8 cellular contexts compared by ENCODE assay signal in genomic region chr12:47757840-47758583, GRCh38. TPM values are rescaled to one million over a fixed set of nuclear protein-coding genes. Genes with fewer than 3 reads are reported as not detected.
DNase-seq lines count a peak whose midpoint lies in the region; ATAC-seq, FAIRE-seq and TF ChIP-seq lines count a peak whose summit lies in the region.

No MANE protein-coding gene starts in this region.

- no peak for TF ChIP-seq POLR2A in H1 (IDR thresholded peaks at IDR 0.05; ENCODE audit: control extremely low read depth in 1 of 2, low read depth in 2 of 2, low read length in 2 of 2)

- 67% methylated on average over 18 of the region's 20 CpGs; no CpG with 5 or more reads in 1 of the 2 experiments for WGBS in H1 (ENCODE audit: extremely low coverage in 1 of 2, insufficient coverage in 1 of 2, insufficient read length in 1 of 2, insufficient replicate concordance in 2 of 2, low coverage in 1 of 2, low lambda C conversion rate in 2 of 2, missing lambda C conversion rate in 1 of 2), 2 experiments

- H3K27me3 ChIP-seq in MM.1S (replicated peaks; ENCODE audit: insufficient read depth, low read length): 0 out of 2 replicates have a peak, but pooled peaks cover 3% of the 10 kb centered on the region
- H3K27me3 ChIP-seq in H1 (replicated peaks in 1 of 4; ENCODE audit: control insufficient read depth in 3 of 4, extremely low read depth in 1 of 4, insufficient read depth in 3 of 4, low read length in 3 of 4): peaks cover 0 to 2% (median 0%) of the 10 kb centered on the region in 4 experiments; a peak in 2 of 7 replicates
- H3K27me3 ChIP-seq in mucosa of stomach (ENCODE audit: control insufficient read depth, insufficient read depth, low read length): no peaks in the 10 kb centered on the region

- in situ Hi-C loops in KBM-7 (cut with MboI; ENCODE audit: low pct_unique_long_range_greater_than_20kb, low sequenced_read_pairs): no loop called here

- H3K23me2 ChIP-seq in H1 (ENCODE audit: low read depth, low read length): peaks cover 8% of the 10 kb centered on the region; the same call in 1 of the 2 replicates

- H2AFZ ChIP-seq in MM.1S (ENCODE audit: low read length): 0 out of 2 replicates have a peak overlapping the region, but pooled peaks have one; percentile 99
- peak overlapping the region; percentile 13; the same call in 1 of the 2 replicates for H2AFZ ChIP-seq in H1 (ENCODE audit: low read length)

- H3K4ac ChIP-seq in H1 (replicated peaks; ENCODE audit: insufficient read length, low read depth, low read length): no peak overlapping the region

- peak overlapping the region; percentile 33 for H2BK120ac ChIP-seq in H1 (replicated peaks; ENCODE audit: low read depth, low read length)

- H4K5ac ChIP-seq in H1 (ENCODE audit: insufficient read length, low read depth, low read length): no peak overlapping the region

- peak overlapping the region; percentile 97; the same call in 1 of the 2 replicates for H2BK15ac ChIP-seq in H1 (ENCODE audit: low read length)

- TF ChIP-seq EP300 in H1 (IDR thresholded peaks at IDR 0.05; ENCODE audit: borderline replicate concordance in 1 of 2, low read depth in 2 of 2, low read length in 2 of 2): no peak

- H3K9ac ChIP-seq in MM.1S (ENCODE audit: low read length) (peak overlapping the region; percentile 46; the same call in 1 of the 2 replicates), H1 (replicated peaks in 1 of 4; ENCODE audit: extremely low read depth in 1 of 4, low read depth in 3 of 4, low read length in 3 of 4) (0 out of 7 replicates have a peak overlapping the region, but pooled peaks of 1 of the 4 experiments have one; percentile 19), mucosa of stomach (ENCODE audit: low read length) (peak overlapping the region; percentile 90)

- H3K18ac ChIP-seq in H1 (ENCODE audit: extremely low read depth, low read length): peak overlapping the region; percentile 78

- no peak overlapping the region; the same call in 1 of the 2 replicates for H4K8ac ChIP-seq in H1 (ENCODE audit: extremely low read depth, insufficient read depth, low read length)

- H4K20me1 ChIP-seq in MM.1S (ENCODE audit: insufficient read depth, low read length) (no peaks in the 10 kb centered on the region), H1 (replicated peaks in 1 of 2; ENCODE audit: control insufficient read depth in 1 of 2, insufficient read depth in 2 of 2, low read length in 2 of 2) (no peaks in the 10 kb centered on the region)

- peak overlapping the region; percentile 75; the same call in 1 of the 2 replicates for H2BK5ac ChIP-seq in H1 (ENCODE audit: low read depth, low read length)

- peaks cover 16% of the 10 kb centered on the region for H3F3A ChIP-seq in MM.1S (ENCODE audit: insufficient read depth, low read length)

- DNase-seq in MM.1S (no peak), H1 (ENCODE audit: low read depth in 1 of 2, low spot score in 2 of 2) (peak in 1 of 2 experiments; percentile 61), KBM-7 (no peak), NCI-H2081 treated with DMSO at 0.1 percent for 48 hours (lab: John Stamatoyannopoulos, UW) (no peak)

- 0 out of 2 replicates have a peak overlapping the region, but pooled peaks have one; percentile 21 for H2BK20ac ChIP-seq in H1 (ENCODE audit: low read length)

- H3K14ac ChIP-seq in H1 (ENCODE audit: insufficient read length): no peak overlapping the region

- POLR2A ChIA-PET in H1 (lab: Charles Lee; ENCODE audit: partially characterized antibody): interaction anchor here (0.8 to 5.6 kb wide), 11 partner anchors 10 to 50 kb away, joined by 3 to 78 read pairs (median 4); partner anchors contain the start of gene SLC48A1

- peak overlapping the region; percentile 77; the same call in 1 of the 2 replicates for H2AK5ac ChIP-seq in H1 (ENCODE audit: low read depth, low read length)

- H3K56ac ChIP-seq in H1 (replicated peaks; ENCODE audit: insufficient read length, low read depth, low read length): no peak overlapping the region

- peak overlapping the region; percentile 96; the same call in 1 of the 2 replicates for H2BK12ac ChIP-seq in H1 (ENCODE audit: low read depth, low read length)

- H3K27ac ChIP-seq in 22Rv1: peak overlapping the region; percentile 51
- no peak overlapping the region for H3K27ac ChIP-seq in MM.1S (ENCODE audit: low read length)
- H3K27ac ChIP-seq in H1 (ENCODE audit: low read depth, low read length): no peak overlapping the region

- H3K4me1 ChIP-seq in MM.1S (ENCODE audit: low read length) (peaks cover 32% of the 10 kb centered on the region), H1 (replicated peaks in 1 of 4; ENCODE audit: control insufficient read depth in 3 of 4, insufficient read depth in 4 of 4, low read length in 3 of 4) (peaks cover 14 to 25% (median 16%) of the 10 kb centered on the region in 4 experiments), mucosa of stomach (ENCODE audit: control insufficient read depth, insufficient read depth, low read length) (peaks cover 65% of the 10 kb centered on the region)

- CTCF ChIA-PET in H1 (lab: Charles Lee; ENCODE audit: partially characterized antibody): interaction anchor here (0.9 to 64.6 kb wide), 16 partner anchors 21 to 283 kb away, joined by 3 to 2442 read pairs (median 4); partner anchors contain the start of genes ENDOU and SLC48A1

- no peak for ATAC-seq in HG03520 (IDR thresholded peaks at IDR 0.05; ENCODE audit: unreplicated experiment)
- no peak for ATAC-seq in GM19452 (IDR thresholded peaks at IDR 0.05; ENCODE audit: unreplicated experiment)

- H3K23ac ChIP-seq in H1 (ENCODE audit: insufficient read length): no peak overlapping the region

- peak overlapping the region; percentile 68 for H4K91ac ChIP-seq in H1 (replicated peaks; ENCODE audit: insufficient read length, low read length)

- no peak for TF ChIP-seq RAD21 in H1 (IDR thresholded peaks at IDR 0.05 in 1 of 2, conservative IDR thresholded peaks at IDR 0.05 in 1 of 2; ENCODE audit: low read depth in 2 of 2, low read length in 2 of 2)

- H3K36me3 ChIP-seq in MM.1S (replicated peaks; ENCODE audit: insufficient read depth, low read length): no peaks in the 10 kb centered on the region
- H3K36me3 ChIP-seq in H1 (ENCODE audit: control insufficient read depth in 2 of 4, insufficient read depth in 4 of 4, low read length in 3 of 4): no peaks in the 10 kb centered on the region
- no peaks in the 10 kb centered on the region for H3K36me3 ChIP-seq in mucosa of stomach (ENCODE audit: control insufficient read depth, insufficient read depth, low read length)

- no peaks in the 10 kb centered on the region for H3K79me1 ChIP-seq in H1 (ENCODE audit: low read depth, low read length)

- H3K79me2 ChIP-seq in MM.1S (ENCODE audit: low read length) (no peaks in the 10 kb centered on the region), H1 (ENCODE audit: control insufficient read depth in 1 of 2, insufficient read depth in 2 of 2, low read length in 2 of 2) (no peaks in the 10 kb centered on the region)

- H3K4me3 ChIP-seq in MM.1S (ENCODE audit: low read length): peak overlapping the region; percentile 82
- H3K4me3 ChIP-seq in H1 (ENCODE audit: extremely low read depth in 1 of 4, insufficient read depth in 2 of 4, low read depth in 3 of 4, low read length in 4 of 4): peak overlapping the region; percentile 32 to 72 (median 45); a peak in 7 of 8 replicates
- H3K4me3 ChIP-seq in mucosa of stomach (ENCODE audit: low read length): peak overlapping the region; percentile 74

- H3K4me2 ChIP-seq in MM.1S (ENCODE audit: low read depth, low read length) (peak overlapping the region; percentile 99; the same call in 1 of the 2 replicates), H1 (ENCODE audit: insufficient read depth in 1 of 2, low read depth in 2 of 2, low read length in 2 of 2) (peak overlapping the region; percentile 59 to 77)

- TF ChIP-seq CTCF in 22Rv1 (IDR thresholded peaks at IDR 0.05) (no peak), MM.1S (IDR thresholded peaks at IDR 0.05; ENCODE audit: low read length) (no peak), H1 (IDR thresholded peaks at IDR 0.05; ENCODE audit: control extremely low read depth in 1 of 3, insufficient read depth in 1 of 3, low read depth in 1 of 3, low read length in 3 of 3) (no peak)

- no peak for FAIRE-seq in H1 (lab: Jason Lieb, UNC)

- no peaks in the 10 kb centered on the region for H3K9me3 ChIP-seq in MM.1S (replicated peaks; ENCODE audit: insufficient read depth, low read length)
- no peaks in the 10 kb centered on the region for H3K9me3 ChIP-seq in H1 (ENCODE audit: insufficient read depth in 2 of 2, low read depth in 1 of 2, low read length in 1 of 2)
- no peaks in the 10 kb centered on the region for H3K9me3 ChIP-seq in mucosa of stomach (ENCODE audit: control insufficient read depth, low read length)

- no peaks in the 10 kb centered on the region for H3K9me2 ChIP-seq in MM.1S (replicated peaks; ENCODE audit: insufficient read depth, low read length)

RNA-seq across cellular contexts. Expression of gene RAPGEF3, which starts 0.7 kb away (rescaled TPM):
- total RNA-seq in H1 (2021; fragmentation: NEBNext Ultra II Directional; extraction: Animal tissue kit (Norgen Biotek cat#: 25700)): 6.7 and 9.4 TPM in 2 replicates
- 5.0 and 5.2 TPM in 2 replicates for polyA plus RNA-seq in H1 (2011; rRNA removed)
- 6.0 TPM for polyA plus RNA-seq in H1 (2011; cell fraction: cytosol; rRNA removed)
- polyA plus RNA-seq in H1 (2011; cell fraction: nucleus; rRNA removed): 31.6 TPM
- polyA plus RNA-seq in H1 (2012, experiment 1 of 2): 4.1 to 5.7 TPM (median 5.2 TPM) in 4 replicates
- 3.1 TPM for polyA plus RNA-seq in H1 (2012, experiment 2 of 2)
- 4.2 TPM for polyA plus RNA-seq in H1 (2013, experiment 1 of 2)
- polyA plus RNA-seq in H1 (2013, experiment 2 of 2): 3.9 TPM
- 5.2 and 8.0 TPM in 2 replicates for polyA minus RNA-seq in H1 (2011; rRNA and poly(A)+ RNA removed)
- 1.8 TPM for polyA minus RNA-seq in H1 (2011; cell fraction: cytosol; rRNA and poly(A)+ RNA removed)
- polyA minus RNA-seq in H1 (2011; cell fraction: nucleus; rRNA and poly(A)+ RNA removed): 16.2 TPM

RNA-seq across cellular contexts. Expression of gene SLC48A1, which starts 15.0 kb away (rescaled TPM):
- total RNA-seq in H1 (2021; fragmentation: NEBNext Ultra II Directional; extraction: Animal tissue kit (Norgen Biotek cat#: 25700)): 14.0 and 14.1 TPM in 2 replicates
- 9.5 and 12.1 TPM in 2 replicates for polyA plus RNA-seq in H1 (2011; rRNA removed)
- polyA plus RNA-seq in H1 (2011; cell fraction: cytosol; rRNA removed): 9.6 TPM
- 16.1 TPM for polyA plus RNA-seq in H1 (2011; cell fraction: nucleus; rRNA removed)
- polyA plus RNA-seq in H1 (2012, experiment 1 of 2): 8.3 to 11.4 TPM (median 10.2 TPM) in 4 replicates
- polyA plus RNA-seq in H1 (2012, experiment 2 of 2): 8.6 TPM
- polyA plus RNA-seq in H1 (2013, experiment 1 of 2): 9.4 TPM
- polyA plus RNA-seq in H1 (2013, experiment 2 of 2): 10.8 TPM
- 7.2 and 7.3 TPM in 2 replicates for polyA minus RNA-seq in H1 (2011; rRNA and poly(A)+ RNA removed)
- 6.8 TPM for polyA minus RNA-seq in H1 (2011; cell fraction: cytosol; rRNA and poly(A)+ RNA removed)
- polyA minus RNA-seq in H1 (2011; cell fraction: nucleus; rRNA and poly(A)+ RNA removed): 7.3 TPM

RNA-seq across cellular contexts. Expression of gene ENDOU, which starts 32.7 kb away (rescaled TPM):
- total RNA-seq in H1 (2021; fragmentation: NEBNext Ultra II Directional; extraction: Animal tissue kit (Norgen Biotek cat#: 25700)): not detected in 2 replicates
- polyA plus RNA-seq in H1 (2011; rRNA removed): not detected in 2 replicates
- not detected for polyA plus RNA-seq in H1 (2011; cell fraction: cytosol; rRNA removed)
- not detected for polyA plus RNA-seq in H1 (2011; cell fraction: nucleus; rRNA removed)
- polyA plus RNA-seq in H1 (2012, experiment 1 of 2): not detected in 4 replicates
- polyA plus RNA-seq in H1 (2012, experiment 2 of 2): not detected
- not detected for polyA plus RNA-seq in H1 (2013, experiment 1 of 2)
- not detected for polyA plus RNA-seq in H1 (2013, experiment 2 of 2)
- polyA minus RNA-seq in H1 (2011; rRNA and poly(A)+ RNA removed): 0.29 TPM in 1 of 2 replicates, not detected in the other
- not detected for polyA minus RNA-seq in H1 (2011; cell fraction: cytosol; rRNA and poly(A)+ RNA removed)
- polyA minus RNA-seq in H1 (2011; cell fraction: nucleus; rRNA and poly(A)+ RNA removed): not detected

RNA-seq across cellular contexts. Expression of gene RPAP3, which starts 52.2 kb away (rescaled TPM):
- 49.6 and 60.5 TPM in 2 replicates for total RNA-seq in H1 (2021; fragmentation: NEBNext Ultra II Directional; extraction: Animal tissue kit (Norgen Biotek cat#: 25700))
- polyA plus RNA-seq in H1 (2011; rRNA removed): 3.1 and 6.4 TPM in 2 replicates
- polyA plus RNA-seq in H1 (2011; cell fraction: cytosol; rRNA removed): 10.7 TPM
- 2.6 TPM for polyA plus RNA-seq in H1 (2011; cell fraction: nucleus; rRNA removed)
- polyA plus RNA-seq in H1 (2012, experiment 1 of 2): 14.1 to 34.7 TPM (median 17.7 TPM) in 4 replicates
- polyA plus RNA-seq in H1 (2012, experiment 2 of 2): 1.4 TPM
- 34.2 TPM for polyA plus RNA-seq in H1 (2013, experiment 1 of 2)
- 34.5 TPM for polyA plus RNA-seq in H1 (2013, experiment 2 of 2)
- 9.4 and 14.2 TPM in 2 replicates for polyA minus RNA-seq in H1 (2011; rRNA and poly(A)+ RNA removed)
- polyA minus RNA-seq in H1 (2011; cell fraction: cytosol; rRNA and poly(A)+ RNA removed): 7.8 TPM
- polyA minus RNA-seq in H1 (2011; cell fraction: nucleus; rRNA and poly(A)+ RNA removed): 25.2 TPM
